1 cellular context compared by ENCODE assay signal in genomic region chr14:35879141-35879648, GRCh38.
TF ChIP-seq lines count a peak whose summit lies in the region.

No MANE protein-coding gene starts in this region.

TF ChIP-seq in SK-N-SH, 30 proteins besides CTCF, POLR2A, EP300 and RAD21 (continued from another document):
- TF ChIP-seq REST (IDR thresholded peaks at IDR 0.05; ENCODE audit: low read depth, low read length), result no peak
- no peak for TF ChIP-seq CHD2 (IDR thresholded peaks at IDR 0.05; ENCODE audit: low read length, partially characterized antibody)
- TF ChIP-seq JUND (IDR thresholded peaks at IDR 0.05), result no peak
- no peak for TF ChIP-seq IRF3 (IDR thresholded peaks at IDR 0.05; ENCODE audit: low read depth, low read length)
- TF ChIP-seq FOXM1 (IDR thresholded peaks at IDR 0.05; ENCODE audit: low read depth), result no peak
- no peak for TF ChIP-seq POLR2AphosphoS5 (IDR thresholded peaks at IDR 0.05; ENCODE audit: low read depth, low read length)
- TF ChIP-seq RFX5 (IDR thresholded peaks at IDR 0.05; ENCODE audit: low read length), result no peak
- TF ChIP-seq GATA2 (CRISPR knock-in tag; IDR thresholded peaks at IDR 0.05), result no peak
- no peak for TF ChIP-seq SMC3 (IDR thresholded peaks at IDR 0.05; ENCODE audit: low read depth, low read length)
- TF ChIP-seq MAX (IDR thresholded peaks at IDR 0.05; ENCODE audit: low read depth), result no peak
